In the genomic region with DNA sequence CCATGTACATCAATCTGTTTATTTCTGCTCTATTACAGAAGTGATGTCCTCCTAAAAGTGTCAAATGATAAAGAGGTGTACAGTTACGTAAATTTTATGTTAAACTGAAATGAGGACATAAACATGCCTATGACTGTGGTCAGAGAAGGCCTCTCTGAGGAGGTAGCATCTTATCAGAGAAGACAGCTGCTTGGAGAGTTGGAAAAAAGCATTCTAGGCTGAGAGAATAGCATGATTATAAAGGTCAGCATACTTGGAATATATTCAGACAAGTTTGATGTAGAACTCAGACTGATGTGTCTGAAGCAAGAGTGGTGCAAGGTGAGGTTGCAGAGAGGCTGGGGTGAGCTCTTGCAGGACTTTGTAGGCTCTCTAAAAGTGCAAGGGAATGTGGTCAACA, we compare ENCODE assay signal across 1 cellular context.
TF ChIP-seq lines count a peak whose summit lies in the region.

No MANE protein-coding gene starts in this region.

TF ChIP-seq in HEK293, 187 proteins besides CTCF, POLR2A, EP300 and RAD21:
- TF ChIP-seq ZNF366 (tag by site-specific recombination; conservative IDR thresholded peaks at IDR 0.05) = 0 out of 2 replicates have a peak, but pooled peaks have one; percentile 14
- TF ChIP-seq ZBTB7A (tag by site-specific recombination; IDR thresholded peaks at IDR 0.05; ENCODE audit: low read depth) = no peak
- TF ChIP-seq ZNF629 (tag by site-specific recombination; IDR thresholded peaks at IDR 0.05) = 0 out of 2 replicates have a peak, but pooled peaks have one; percentile 12
- peak; percentile 50; the same call in 1 of the 2 replicates for TF ChIP-seq ZBTB17 (tag by site-specific recombination; IDR thresholded peaks at IDR 0.05)
- TF ChIP-seq GLIS1 (tag by site-specific recombination; IDR thresholded peaks at IDR 0.05) = peak; percentile 57
